Comparison of ENCODE assay signal across 10 cellular contexts in genomic region chr2:176129825-176130152, GRCh38. TPM values are rescaled to one million over a fixed set of nuclear protein-coding genes. Genes with fewer than 3 reads are reported as not detected.
DNase-seq lines count a peak whose midpoint lies in the region; ATAC-seq and TF ChIP-seq lines count a peak whose summit lies in the region.
"Had no signal": no experiment of that assay in that cellular context is flagged by ENCODE, and none has a peak within 500 bp of the region (broad histone marks: within the 10 kb centered on the region; RNA-seq: fewer than 3 reads in every experiment).

No MANE protein-coding gene starts in this region.

- H3K4me2 ChIP-seq in SK-N-SH (peak overlapping the region; percentile 85; the same call in 1 of the 2 replicates), hepatocyte (peak overlapping the region; percentile 91)

- WGBS in SK-N-SH (ENCODE audit: low lambda C conversion rate): 20% methylated on average over 26 of the region's 42 CpGs
- 6% methylated on average over 7 of the region's 42 CpGs for WGBS in hepatocyte (ENCODE audit: low lambda C conversion rate, missing lambda C conversion rate)

- peaks cover 19% of the 10 kb centered on the region for H3F3A ChIP-seq in SK-N-SH (replicated peaks; ENCODE audit: insufficient read depth)

- no peaks in the 10 kb centered on the region for H3K9me3 Mint-ChIP-seq in activated CD4-positive, alpha-beta memory T cell treated with anti-CD3 and anti-CD28 coated beads, Interleukin-2, amount 10 ng/mL, durations not matched to agents 7 days and 5 days

- H3K27ac ChIP-seq in SK-N-SH (ENCODE audit: low read depth in 2 of 2, low read length in 1 of 2) (peak overlapping the region; percentile 62 to 63), hepatocyte (no peak overlapping the region), skin epidermis (peak overlapping the region; percentile 32 to 95 (median 84))

- no peak for TF ChIP-seq CTCF in SK-N-SH (IDR thresholded peaks at IDR 0.05)
- no peak for TF ChIP-seq CTCF in hepatocyte (IDR thresholded peaks at IDR 0.05; ENCODE audit: poor library complexity)

- H3K4me1 ChIP-seq in SK-N-SH (ENCODE audit: control insufficient read depth in 1 of 2, insufficient read depth in 2 of 2, low read depth in 1 of 2, low read length in 1 of 2) (peaks cover 25 to 33% of the 10 kb centered on the region in 2 experiments), hepatocyte (ENCODE audit: insufficient read depth) (peaks cover 13% of the 10 kb centered on the region)

- H3K36me3 Mint-ChIP-seq in activated CD4-positive, alpha-beta memory T cell treated with anti-CD3 and anti-CD28 coated beads, Interleukin-2, amount 10 ng/mL, durations not matched to agents 7 days and 5 days (ENCODE audit: low read depth): peaks cover 10% of the 10 kb centered on the region

- no peak overlapping the region for H3K4me3 Mint-ChIP-seq in activated CD4-positive, alpha-beta memory T cell treated with anti-CD3 and anti-CD28 coated beads, Interleukin-2, amount 10 ng/mL, durations not matched to agents 7 days and 5 days

- H3K36me3 ChIP-seq in H7 (replicated peaks; ENCODE audit: control insufficient read depth, insufficient read depth, low read length): no peaks in the 10 kb centered on the region
- H3K36me3 ChIP-seq in SK-N-SH (replicated peaks in 1 of 2; ENCODE audit: control insufficient read depth in 1 of 2, insufficient read depth in 2 of 2, low read length in 1 of 2): no peaks in the 10 kb centered on the region
- no peaks in the 10 kb centered on the region for H3K36me3 ChIP-seq in hepatocyte (replicated peaks; ENCODE audit: insufficient read depth, low read depth)

- H3K4me3 ChIP-seq in H7 (ENCODE audit: insufficient read depth, low read depth, low read length) (peak overlapping the region; percentile 7; the same call in 1 of the 2 replicates), SK-N-SH (ENCODE audit: low read depth in 2 of 2, low read length in 1 of 2) (peak overlapping the region; percentile 69), hepatocyte (peak overlapping the region; percentile 56), skin epidermis (peak overlapping the region; percentile 23 to 55 (median 44))

- DNase-seq in H7 (no peak), SK-N-SH (no peak), hepatocyte (ENCODE audit: low spot score) (no peak), GF-D8 (lab: John Stamatoyannopoulos, UW) (no peak), DMS153 (lab: John Stamatoyannopoulos, UW) (no peak)
- DNase-seq in activated CD4-positive, alpha-beta memory T cell treated with anti-CD3 and anti-CD28 coated beads, Interleukin-2, amount 10 ng/mL, durations not matched to agents 7 days and 5 days: no peak
- DNase-seq: substantia nigra had no signal

- no peak for TF ChIP-seq EP300 in SK-N-SH (IDR thresholded peaks at IDR 0.05; ENCODE audit: borderline replicate concordance in 1 of 2, low read depth in 1 of 2, low read length in 1 of 2)

- ATAC-seq in HG03025 (IDR thresholded peaks at IDR 0.05; ENCODE audit: low FRiP score, unreplicated experiment): no peak

- POLR2A ChIA-PET in SK-N-SH (lab: Yijun Ruan, JAX): interaction anchor here (0.9 to 6.3 kb wide), 7 partner anchors 7 to 700 kb away, joined by 3 to 45 read pairs (median 14); partner anchors contain the start of gene HOXD9
- POLR2A ChIA-PET in activated CD4-positive, alpha-beta memory T cell treated with anti-CD3 and anti-CD28 coated beads, Interleukin-2, amount 10 ng/mL, durations not matched to agents 7 days and 5 days (lab: Charles Lee): no interaction called here

- CTCF ChIA-PET in SK-N-SH (lab: Yijun Ruan, JAX): interaction anchor here (1.0 to 26.1 kb wide), 8 partner anchors 8 to 1019 kb away, joined by 3 to 1047 read pairs (median 7); no protein-coding TSS in a partner anchor
- CTCF ChIA-PET in activated CD4-positive, alpha-beta memory T cell treated with anti-CD3 and anti-CD28 coated beads, Interleukin-2, amount 10 ng/mL, durations not matched to agents 7 days and 5 days (lab: Charles Lee): no interaction called here

- peaks cover 10% of the 10 kb centered on the region for H3K79me2 ChIP-seq in SK-N-SH (ENCODE audit: insufficient read depth)
- H3K79me2 ChIP-seq in hepatocyte: no peaks in the 10 kb centered on the region

- TF ChIP-seq RAD21 in SK-N-SH (IDR thresholded peaks at IDR 0.05; ENCODE audit: low read length): no peak

- H3K9ac ChIP-seq in SK-N-SH: peak overlapping the region; percentile 61; the same call in 1 of the 2 replicates

- H3K27me3 ChIP-seq in H7 (ENCODE audit: control insufficient read depth, insufficient read depth, low read length) (peaks cover 100% of the 10 kb centered on the region), SK-N-SH (ENCODE audit: insufficient read depth) (no peaks in the 10 kb centered on the region), hepatocyte (peaks cover 91% of the 10 kb centered on the region)

- H3K9me2 ChIP-seq in SK-N-SH: no peaks in the 10 kb centered on the region
- no peaks in the 10 kb centered on the region for H3K9me2 ChIP-seq in hepatocyte (replicated peaks; ENCODE audit: insufficient read depth)

- H3K9me3 ChIP-seq in SK-N-SH (no peaks in the 10 kb centered on the region), hepatocyte (ENCODE audit: low read depth) (no peaks in the 10 kb centered on the region)

- H3K4me1 Mint-ChIP-seq in activated CD4-positive, alpha-beta memory T cell treated with anti-CD3 and anti-CD28 coated beads, Interleukin-2, amount 10 ng/mL, durations not matched to agents 7 days and 5 days: peaks cover 22% of the 10 kb centered on the region

- H4K20me1 ChIP-seq in SK-N-SH (ENCODE audit: insufficient read depth) (no peaks in the 10 kb centered on the region), hepatocyte (ENCODE audit: insufficient read depth, poor library complexity, severe bottlenecking) (no peaks in the 10 kb centered on the region)

- peaks cover 81% of the 10 kb centered on the region for H3K27me3 Mint-ChIP-seq in activated CD4-positive, alpha-beta memory T cell treated with anti-CD3 and anti-CD28 coated beads, Interleukin-2, amount 10 ng/mL, durations not matched to agents 7 days and 5 days

- H2AFZ ChIP-seq in SK-N-SH (ENCODE audit: low read depth): peak overlapping the region; percentile 29; the same call in 1 of the 2 replicates
- peak overlapping the region; percentile 55 for H2AFZ ChIP-seq in hepatocyte

- H3K27ac Mint-ChIP-seq in activated CD4-positive, alpha-beta memory T cell treated with anti-CD3 and anti-CD28 coated beads, Interleukin-2, amount 10 ng/mL, durations not matched to agents 7 days and 5 days: no peak overlapping the region

TF ChIP-seq in SK-N-SH, 30 proteins besides CTCF, POLR2A, EP300 and RAD21 (continues in another document):
- no peak for TF ChIP-seq MXI1 (IDR thresholded peaks at IDR 0.05; ENCODE audit: low read depth, low read length)
- no peak for TF ChIP-seq NRF1 (IDR thresholded peaks at IDR 0.05; ENCODE audit: low read depth, low read length)
- TF ChIP-seq MEF2A (IDR thresholded peaks at IDR 0.05; ENCODE audit: borderline replicate concordance, low read depth): no peak
- TF ChIP-seq SIN3A (IDR thresholded peaks at IDR 0.05; ENCODE audit: borderline replicate concordance, low read depth, low read length): no peak

RNA-seq across cellular contexts. Expression of gene HOXD8, which starts 0.3 kb away (rescaled TPM):
- not detected in 2 replicates for total RNA-seq in H7 (2014; rRNA removed; shearing (Covaris generic))
- polyA plus RNA-seq in SK-N-SH (2012; rRNA removed) (6.4 and 8.2 TPM in 2 replicates), hepatocyte (0.77 TPM in 1 of 2 replicates, not detected in the other)
- polyA plus RNA-seq in SK-N-SH (2012; cell fraction: cytosol; rRNA removed): 9.8 and 10.2 TPM in 2 replicates
- 3.2 and 5.0 TPM in 2 replicates for polyA plus RNA-seq in SK-N-SH (2012; cell fraction: nucleus; rRNA removed)
- 1.3 TPM in 2 replicates for total RNA-seq in hepatocyte
- total RNA-seq in activated CD4-positive, alpha-beta memory T cell treated with anti-CD3 and anti-CD28 coated beads, Interleukin-2, amount 10 ng/mL, durations not matched to agents 7 days and 5 days: not detected

RNA-seq across cellular contexts. Expression of gene HOXD9, which starts 7.3 kb away (rescaled TPM):
- 0.10 TPM in 1 of 2 replicates, not detected in the other for total RNA-seq in H7 (2014; rRNA removed; shearing (Covaris generic))
- polyA plus RNA-seq in SK-N-SH (2012; rRNA removed): 3.6 and 4.8 TPM in 2 replicates
- polyA plus RNA-seq in SK-N-SH (2012; cell fraction: cytosol; rRNA removed): 4.2 and 5.0 TPM in 2 replicates
- polyA plus RNA-seq in SK-N-SH (2012; cell fraction: nucleus; rRNA removed): 4.3 and 6.4 TPM in 2 replicates
- 2.4 and 2.9 TPM in 2 replicates for total RNA-seq in hepatocyte
- 3.0 and 4.7 TPM in 2 replicates for polyA plus RNA-seq in hepatocyte
- not detected for total RNA-seq in activated CD4-positive, alpha-beta memory T cell treated with anti-CD3 and anti-CD28 coated beads, Interleukin-2, amount 10 ng/mL, durations not matched to agents 7 days and 5 days

RNA-seq across cellular contexts. Expression of gene HOXD10, which starts 13.2 kb away (rescaled TPM):
- 0.03 TPM in 1 of 2 replicates, not detected in the other for total RNA-seq in H7 (2014; rRNA removed; shearing (Covaris generic))
- 0.03 and 0.10 TPM in 2 replicates for polyA plus RNA-seq in SK-N-SH (2012; rRNA removed)
- polyA plus RNA-seq in SK-N-SH (2012; cell fraction: cytosol; rRNA removed): 0.04 TPM in 2 replicates
- polyA plus RNA-seq in SK-N-SH (2012; cell fraction: nucleus; rRNA removed): 0.06 TPM in 1 of 2 replicates, not detected in the other
- total RNA-seq in hepatocyte: 8.5 and 11.7 TPM in 2 replicates
- polyA plus RNA-seq in hepatocyte: 5.1 and 9.9 TPM in 2 replicates
- not detected for total RNA-seq in activated CD4-positive, alpha-beta memory T cell treated with anti-CD3 and anti-CD28 coated beads, Interleukin-2, amount 10 ng/mL, durations not matched to agents 7 days and 5 days
- total RNA-seq: mucosa of gallbladder had no signal

RNA-seq across cellular contexts. Expression of gene HOXD4, which starts 21.6 kb away (rescaled TPM):
- total RNA-seq in H7 (2014; rRNA removed; shearing (Covaris generic)): not detected in 2 replicates
- polyA plus RNA-seq in SK-N-SH (2012; rRNA removed) (1.0 and 1.6 TPM in 2 replicates), hepatocyte (0.13 TPM in 1 of 2 replicates, not detected in the other)
- polyA plus RNA-seq in SK-N-SH (2012; cell fraction: cytosol; rRNA removed): 0.24 and 0.43 TPM in 2 replicates
- polyA plus RNA-seq in SK-N-SH (2012; cell fraction: nucleus; rRNA removed): 11.1 and 13.3 TPM in 2 replicates
- 0.40 and 0.70 TPM in 2 replicates for total RNA-seq in hepatocyte
- total RNA-seq in activated CD4-positive, alpha-beta memory T cell treated with anti-CD3 and anti-CD28 coated beads, Interleukin-2, amount 10 ng/mL, durations not matched to agents 7 days and 5 days: not detected

RNA-seq across cellular contexts. Expression of gene HOXD11, which starts 22.7 kb away (rescaled TPM):
- 0.22 TPM in 1 of 2 replicates, not detected in the other for total RNA-seq in H7 (2014; rRNA removed; shearing (Covaris generic))
- polyA plus RNA-seq in SK-N-SH (2012; rRNA removed) (not detected in 2 replicates), hepatocyte (9.9 and 11.5 TPM in 2 replicates)
- polyA plus RNA-seq in SK-N-SH (2012; cell fraction: cytosol; rRNA removed): not detected in 2 replicates
- polyA plus RNA-seq in SK-N-SH (2012; cell fraction: nucleus; rRNA removed): not detected in 2 replicates
- 5.7 and 6.3 TPM in 2 replicates for total RNA-seq in hepatocyte
- total RNA-seq in activated CD4-positive, alpha-beta memory T cell treated with anti-CD3 and anti-CD28 coated beads, Interleukin-2, amount 10 ng/mL, durations not matched to agents 7 days and 5 days: not detected
- total RNA-seq: mucosa of gallbladder had no signal

Comparison
In these comparisons a context has a peak if more than half of its experiments do, and no peak if none do; other contexts are left out.
1. H3K4me3 ChIP-seq: peak in every context shown above with its lines; median percentile 69 in SK-N-SH; 56 in hepatocyte; 44 in skin epidermis; 7 in H7.